22 cellular contexts compared by ENCODE assay signal in genomic region chr15:74895830-74896229, GRCh38. TPM values are rescaled to one million over a fixed set of nuclear protein-coding genes. Genes with fewer than 3 reads are reported as not detected.
DNase-seq lines count a peak whose midpoint lies in the region; ATAC-seq, FAIRE-seq and TF ChIP-seq lines count a peak whose summit lies in the region.
"Had no signal": no experiment of that assay in that cellular context is flagged by ENCODE, and none has a peak within 500 bp of the region (broad histone marks: within the 10 kb centered on the region; RNA-seq: fewer than 3 reads in every experiment).

No MANE protein-coding gene starts in this region.

- no TSS peak for BruUV-seq in HepG2 (replicated peaks; lab: Mats Ljungman, UMichigan)

- TF ChIP-seq POLR2A in HepG2 (IDR thresholded peaks at IDR 0.05; ENCODE audit: insufficient read depth in 1 of 2, low read depth in 2 of 2, low read length in 2 of 2) (peak in 1 of 2 experiments; percentile 25; a peak in 2 of 4 replicates), right lobe of liver (IDR thresholded peaks at IDR 0.05) (no peak), GM18505 (IDR thresholded peaks at IDR 0.05; ENCODE audit: borderline replicate concordance, extremely low read depth, insufficient read depth, insufficient read length) (no peak)

- DNase-seq in HepG2 (ENCODE audit: low spot score), result no peak
- DNase-seq in right lobe of liver, result no peak
- no peak for DNase-seq in T-cell
- DNase-seq in naive thymus-derived CD4-positive, alpha-beta T cell, result no peak
- no peak for DNase-seq in SIG-M5 treated with dmso at 0.1 percent for 504 hours (lab: John Stamatoyannopoulos, UW; ENCODE audit: unreplicated experiment)
- no peak for DNase-seq in NCI-H748 (lab: John Stamatoyannopoulos, UW; ENCODE audit: unreplicated experiment)
- DNase-seq: ACHN, C1 segment of cervical spinal cord, DMS153, GDM1, H7, Kasumi-1, MG63, NCI-H1048, NCI-H1436, NCI-H1930, NCI-H345, NCI-H524 treated with DMSO at 0.1 percent for 48 hours, PC-3, RPMI8226, SIG-M5 had no signal

- no peak overlapping the region for H2AFZ ChIP-seq in HepG2 (ENCODE audit: low read length)

- H3K4me3 ChIP-seq in HepG2 (replicated peaks in 1 of 3; ENCODE audit: insufficient read depth in 1 of 3, low read depth in 2 of 3, low read length in 3 of 3) (no peak overlapping the region), right lobe of liver (no peak overlapping the region)
- H3K4me3 ChIP-seq in naive thymus-derived CD4-positive, alpha-beta T cell (ENCODE audit: low read length), result no peak overlapping the region
- H3K4me3 ChIP-seq: MG63 had no signal

- FAIRE-seq in HepG2 (lab: Jason Lieb, UNC), result no peak

- H4K20me1 ChIP-seq in HepG2 (ENCODE audit: insufficient read depth, low read length), result no peaks in the 10 kb centered on the region; the same call in 1 of the 2 replicates

- TF ChIP-seq RAD21 in HepG2 (CRISPR knock-in tag; IDR thresholded peaks at IDR 0.05), result no peak

- peak overlapping the region; percentile 74 to 84 for H3K27ac Mint-ChIP-seq in T-cell
- H3K27ac Mint-ChIP-seq in naive thymus-derived CD4-positive, alpha-beta T cell, result peak overlapping the region in 7 of 9 donors; percentile 51 to 83 (median 70)

- H3K4me1 Mint-ChIP-seq in T-cell, result peaks cover 29 to 46% (median 37%) of the 10 kb centered on the region in 3 donors
- H3K4me1 Mint-ChIP-seq in naive thymus-derived CD4-positive, alpha-beta T cell, result peaks cover 19 to 49% (median 35%) of the 10 kb centered on the region in 7 donors

- H3K4me1 ChIP-seq in HepG2 (ENCODE audit: insufficient read depth, low read length) (peaks cover 12% of the 10 kb centered on the region), right lobe of liver (peaks cover 0 to 24% (median 6%) of the 10 kb centered on the region in 4 donors)
- H3K4me1 ChIP-seq in naive thymus-derived CD4-positive, alpha-beta T cell (ENCODE audit: control insufficient read depth in 2 of 2, insufficient read depth in 2 of 2, low read length in 2 of 2), result peaks cover 22 to 29% of the 10 kb centered on the region in 2 donors

- no peaks in the 10 kb centered on the region for H3K9me3 ChIP-seq in HepG2 (ENCODE audit: low read length)
- no peaks in the 10 kb centered on the region for H3K9me3 ChIP-seq in right lobe of liver
- H3K9me3 ChIP-seq in naive thymus-derived CD4-positive, alpha-beta T cell (ENCODE audit: control insufficient read depth in 2 of 3, low read length in 3 of 3), result no peaks in the 10 kb centered on the region
- H3K9me3 ChIP-seq: MG63 had no signal

- 94% methylated on average over 3 of the region's 6 CpGs for WGBS in HepG2 (ENCODE audit: low lambda C conversion rate)
- 96% methylated on average over 4 of the region's 6 CpGs for WGBS in right lobe of liver (ENCODE audit: insufficient coverage, low coverage, low lambda C conversion rate, missing lambda C conversion rate)

- H3K79me2 ChIP-seq in HepG2 (ENCODE audit: insufficient read depth, low read length), result peaks cover 2% of the 10 kb centered on the region

- POLR2A ChIA-PET in HepG2 (lab: Yijun Ruan, JAX), result interaction anchor here (0.9 kb wide), 1 partner anchor 11 kb away, joined by 3 read pairs; the partner anchor contains the start of gene FAM219B
- POLR2A ChIA-PET in T-cell (lab: Charles Lee), result interaction anchor here in 1 of 2 donors (0.5 to 0.6 kb wide), 2 partner anchors 10 to 558 kb away, joined by 3 read pairs; no protein-coding TSS in a partner anchor
- POLR2A ChIA-PET in naive thymus-derived CD4-positive, alpha-beta T cell (lab: Charles Lee), result interaction anchor here (0.8 to 3.2 kb wide), 5 partner anchors 11 to 123 kb away, joined by 3 to 24 read pairs (median 6); partner anchors contain the start of genes FAM219B and ULK3

- H3K27me3 ChIP-seq in HepG2 (ENCODE audit: control insufficient read depth in 1 of 2, insufficient read depth in 2 of 2, low read length in 2 of 2), result no peaks in the 10 kb centered on the region
- no peaks in the 10 kb centered on the region for H3K27me3 ChIP-seq in right lobe of liver
- no peaks in the 10 kb centered on the region for H3K27me3 ChIP-seq in naive thymus-derived CD4-positive, alpha-beta T cell (ENCODE audit: control insufficient read depth in 2 of 2, insufficient read depth in 2 of 2, low read length in 2 of 2)
- H3K27me3 ChIP-seq: MG63 had no signal

- no peaks in the 10 kb centered on the region for H3K9me3 Mint-ChIP-seq in T-cell
- peaks cover 0 to 2% (median 0%) of the 10 kb centered on the region in 11 donors for H3K9me3 Mint-ChIP-seq in naive thymus-derived CD4-positive, alpha-beta T cell

- H3K4me2 ChIP-seq in HepG2 (ENCODE audit: low read depth, low read length), result no peak overlapping the region

- in situ Hi-C loops in HepG2 (cut with HindIII; ENCODE audit: extremely low pct_ligation_motif_present, low pct_unique_long_range_greater_than_20kb), result no loop called here

- no peak for TF ChIP-seq EP300 in HepG2 (IDR thresholded peaks at IDR 0.05; ENCODE audit: low read depth in 2 of 2, low read length in 2 of 2)
- TF ChIP-seq EP300 in HepG2 (CRISPR knock-in tag; IDR thresholded peaks at IDR 0.05; ENCODE audit: borderline replicate concordance), result no peak

- peaks cover 21% of the 10 kb centered on the region for H3K36me3 Mint-ChIP-seq in T-cell
- peaks cover 6 to 29% (median 13%) of the 10 kb centered on the region in 5 donors for H3K36me3 Mint-ChIP-seq in naive thymus-derived CD4-positive, alpha-beta T cell

- intact Hi-C loops in HepG2 (cut with micrococcal nuclease; ENCODE audit: unreplicated experiment) (no loop called here), right lobe of liver (cut with DNase I) (no loop called here)
- intact Hi-C loops in naive thymus-derived CD4-positive, alpha-beta T cell (cut with micrococcal nuclease), result no loop called here

- no peak overlapping the region for H3K4me3 Mint-ChIP-seq in T-cell
- peak overlapping the region in 2 of 10 donors; percentile 6 to 29 for H3K4me3 Mint-ChIP-seq in naive thymus-derived CD4-positive, alpha-beta T cell

- peaks cover 21 to 38% of the 10 kb centered on the region in 2 experiments for H3K36me3 ChIP-seq in HepG2 (replicated peaks in 1 of 2; ENCODE audit: control insufficient read depth in 1 of 2, insufficient read depth in 2 of 2, low read length in 2 of 2)
- peaks cover 0 to 21% (median 0%) of the 10 kb centered on the region in 4 donors for H3K36me3 ChIP-seq in right lobe of liver
- peaks cover 0 to 56% (median 4%) of the 10 kb centered on the region in 3 experiments for H3K36me3 ChIP-seq in naive thymus-derived CD4-positive, alpha-beta T cell (ENCODE audit: control insufficient read depth in 2 of 3, insufficient read depth in 3 of 3, low read length in 3 of 3)

- CTCF ChIA-PET in HepG2 (lab: Yijun Ruan, JAX; ENCODE audit: low intra/inter-chr PET ratio, low total read pairs) (no interaction called here), T-cell (lab: Charles Lee) (no interaction called here)
- CTCF ChIA-PET in naive thymus-derived CD4-positive, alpha-beta T cell (lab: Charles Lee), result interaction anchor here (0.7 to 0.8 kb wide), 2 partner anchors 10 to 38 kb away, joined by 3 to 8 read pairs; no protein-coding TSS in a partner anchor

- no peak for ATAC-seq in HepG2
- no peak for ATAC-seq in right lobe of liver
- ATAC-seq in T-cell (replicated peaks in 1 of 4), result no peak
- no peak for ATAC-seq in naive thymus-derived CD4-positive, alpha-beta T cell
- no peak for ATAC-seq in GM18505 (IDR thresholded peaks at IDR 0.05; ENCODE audit: unreplicated experiment)
- ATAC-seq: PC-3 had no signal

- H3K27ac ChIP-seq in HepG2 (ENCODE audit: extremely low read length, insufficient read depth, low read length), result no peak overlapping the region
- H3K27ac ChIP-seq in right lobe of liver, result no peak overlapping the region
- peak overlapping the region; percentile 40 for H3K27ac ChIP-seq in naive thymus-derived CD4-positive, alpha-beta T cell (ENCODE audit: low read depth, low read length)

- H3K9ac ChIP-seq in HepG2 (ENCODE audit: insufficient read depth, low read depth, low read length), result no peak overlapping the region

- TF ChIP-seq CTCF in HepG2 (CRISPR knock-in tag; IDR thresholded peaks at IDR 0.05) (no peak), right lobe of liver (IDR thresholded peaks at IDR 0.05) (no peak)

- no peaks in the 10 kb centered on the region for H3K27me3 Mint-ChIP-seq in T-cell
- H3K27me3 Mint-ChIP-seq in naive thymus-derived CD4-positive, alpha-beta T cell, result no peaks in the 10 kb centered on the region

RNA-seq across cellular contexts. Expression of gene MPI, which starts 6.0 kb away (rescaled TPM):
- total RNA-seq in HepG2 (2016; rRNA removed; fragmentation: Illumina TruSeq; extraction: Trizol) (36.9 and 49.7 TPM in 2 replicates), right lobe of liver (10 to 100 TPM; 23.5 to 69.7 (median 40.8) TPM), T-cell (10 to 100 TPM; 36.5 to 74.1 (median 66.1) TPM)
- total RNA-seq in HepG2 (2016; cell fraction: cytosol; rRNA removed; fragmentation: Illumina TruSeq; extraction: Trizol; ENCODE audit: low read depth), result 14.9 and 19.2 TPM in 2 replicates
- 41.4 and 51.3 TPM in 2 replicates for total RNA-seq in HepG2 (2016; cell fraction: insoluble cytoplasmic fraction; rRNA removed; fragmentation: Illumina TruSeq; extraction: Trizol)
- total RNA-seq in HepG2 (2016; cell fraction: membrane; rRNA removed; fragmentation: Illumina TruSeq; extraction: Trizol), result 19.0 and 24.4 TPM in 2 replicates
- 19.5 and 27.2 TPM in 2 replicates for total RNA-seq in HepG2 (2016; cell fraction: nucleus; rRNA removed; fragmentation: Illumina TruSeq; extraction: Trizol)
- 63.5 and 66.7 TPM in 2 replicates for polyA plus RNA-seq in HepG2 (2011; rRNA removed)
- polyA plus RNA-seq in HepG2 (2011; cell fraction: cytosol; rRNA removed), result 68.2 and 75.7 TPM in 2 replicates
- polyA plus RNA-seq in HepG2 (2011; cell fraction: nucleus; rRNA removed), result 79.4 and 82.3 TPM in 2 replicates
- polyA plus RNA-seq in HepG2 (2012), result 35.5 and 45.4 TPM in 2 replicates
- polyA plus RNA-seq in HepG2 (2016; cell fraction: cytosol; fragmentation: Illumina TruSeq; extraction: Trizol; ENCODE audit: low read depth), result 11.8 and 13.8 TPM in 2 replicates
- polyA plus RNA-seq in HepG2 (2016; cell fraction: insoluble cytoplasmic fraction; fragmentation: Illumina TruSeq; extraction: Trizol; ENCODE audit: low read depth), result 52.7 and 54.7 TPM in 2 replicates
- 18.4 and 18.9 TPM in 2 replicates for polyA plus RNA-seq in HepG2 (2016; cell fraction: membrane; fragmentation: Illumina TruSeq; extraction: Trizol; ENCODE audit: low read depth)
- 25.9 and 30.1 TPM in 2 replicates for polyA plus RNA-seq in HepG2 (2016; cell fraction: nucleus; fragmentation: Illumina TruSeq; extraction: Trizol; ENCODE audit: insufficient read depth, low read depth)
- 129 and 146 TPM in 2 replicates for polyA minus RNA-seq in HepG2 (2011; rRNA and poly(A)+ RNA removed; ENCODE audit: low replicate concordance)
- polyA minus RNA-seq in HepG2 (2011; cell fraction: cytosol; rRNA and poly(A)+ RNA removed), result 28.5 and 36.3 TPM in 2 replicates
- 54.8 and 73.8 TPM in 2 replicates for polyA minus RNA-seq in HepG2 (2011; cell fraction: nucleus; rRNA and poly(A)+ RNA removed)
- total RNA-seq in naive thymus-derived CD4-positive, alpha-beta T cell, result 10 to 100 TPM; 34.0 to 97.8 (median 80.6) TPM
- polyA plus RNA-seq in naive thymus-derived CD4-positive, alpha-beta T cell, result 10 to 100 TPM; 92.5 to 98.3 TPM

RNA-seq across cellular contexts. Expression of gene FAM219B, which starts 10.8 kb away (rescaled TPM):
- total RNA-seq in HepG2 (2016; rRNA removed; fragmentation: Illumina TruSeq; extraction: Trizol) (18.0 and 36.6 TPM in 2 replicates), right lobe of liver (10 to 100 TPM; 11.1 to 14.7 (median 13.3) TPM), T-cell (100 to 1,000 TPM in 2 of 5 donors, 10 to 100 TPM in 3; 46.0 to 108 (median 96.6) TPM)
- total RNA-seq in HepG2 (2016; cell fraction: cytosol; rRNA removed; fragmentation: Illumina TruSeq; extraction: Trizol; ENCODE audit: low read depth), result 14.9 and 16.5 TPM in 2 replicates
- 26.3 and 28.5 TPM in 2 replicates for total RNA-seq in HepG2 (2016; cell fraction: insoluble cytoplasmic fraction; rRNA removed; fragmentation: Illumina TruSeq; extraction: Trizol)
- total RNA-seq in HepG2 (2016; cell fraction: membrane; rRNA removed; fragmentation: Illumina TruSeq; extraction: Trizol), result 34.0 and 34.5 TPM in 2 replicates
- total RNA-seq in HepG2 (2016; cell fraction: nucleus; rRNA removed; fragmentation: Illumina TruSeq; extraction: Trizol), result 36.5 and 50.4 TPM in 2 replicates
- polyA plus RNA-seq in HepG2 (2011; rRNA removed), result 50.2 and 52.3 TPM in 2 replicates
- polyA plus RNA-seq in HepG2 (2011; cell fraction: cytosol; rRNA removed), result 28.4 and 30.8 TPM in 2 replicates
- polyA plus RNA-seq in HepG2 (2011; cell fraction: nucleus; rRNA removed), result 176 and 185 TPM in 2 replicates
- 21.6 and 28.8 TPM in 2 replicates for polyA plus RNA-seq in HepG2 (2012)
- polyA plus RNA-seq in HepG2 (2016; cell fraction: cytosol; fragmentation: Illumina TruSeq; extraction: Trizol; ENCODE audit: low read depth), result 9.6 and 12.3 TPM in 2 replicates
- 16.8 and 18.6 TPM in 2 replicates for polyA plus RNA-seq in HepG2 (2016; cell fraction: insoluble cytoplasmic fraction; fragmentation: Illumina TruSeq; extraction: Trizol; ENCODE audit: low read depth)
- polyA plus RNA-seq in HepG2 (2016; cell fraction: membrane; fragmentation: Illumina TruSeq; extraction: Trizol; ENCODE audit: low read depth), result 21.3 and 21.8 TPM in 2 replicates
- 53.3 TPM in 2 replicates for polyA plus RNA-seq in HepG2 (2016; cell fraction: nucleus; fragmentation: Illumina TruSeq; extraction: Trizol; ENCODE audit: insufficient read depth, low read depth)
- polyA minus RNA-seq in HepG2 (2011; rRNA and poly(A)+ RNA removed; ENCODE audit: low replicate concordance), result 48.2 and 65.5 TPM in 2 replicates
- polyA minus RNA-seq in HepG2 (2011; cell fraction: cytosol; rRNA and poly(A)+ RNA removed), result 9.3 and 14.4 TPM in 2 replicates
- 30.9 and 39.9 TPM in 2 replicates for polyA minus RNA-seq in HepG2 (2011; cell fraction: nucleus; rRNA and poly(A)+ RNA removed)
- 100 to 1,000 TPM in 2 of 5 experiments, 10 to 100 TPM in 3; 40.5 to 111 (median 99.6) TPM for total RNA-seq in naive thymus-derived CD4-positive, alpha-beta T cell
- 10 to 100 TPM; 20.2 to 27.7 TPM for polyA plus RNA-seq in naive thymus-derived CD4-positive, alpha-beta T cell

RNA-seq across cellular contexts. Expression of gene SCAMP2, which starts 22.7 kb away (rescaled TPM):
- 23.6 and 34.8 TPM in 2 replicates for total RNA-seq in HepG2 (2016; rRNA removed; fragmentation: Illumina TruSeq; extraction: Trizol)
- 9.6 and 11.5 TPM in 2 replicates for total RNA-seq in HepG2 (2016; cell fraction: cytosol; rRNA removed; fragmentation: Illumina TruSeq; extraction: Trizol; ENCODE audit: low read depth)
- total RNA-seq in HepG2 (2016; cell fraction: insoluble cytoplasmic fraction; rRNA removed; fragmentation: Illumina TruSeq; extraction: Trizol), result 21.6 and 36.5 TPM in 2 replicates
- total RNA-seq in HepG2 (2016; cell fraction: membrane; rRNA removed; fragmentation: Illumina TruSeq; extraction: Trizol), result 19.1 and 19.4 TPM in 2 replicates
- total RNA-seq in HepG2 (2016; cell fraction: nucleus; rRNA removed; fragmentation: Illumina TruSeq; extraction: Trizol), result 34.8 and 43.1 TPM in 2 replicates
- polyA plus RNA-seq in HepG2 (2011; rRNA removed), result 121 and 137 TPM in 2 replicates
- polyA plus RNA-seq in HepG2 (2011; cell fraction: cytosol; rRNA removed), result 79.1 and 105 TPM in 2 replicates
- 60.5 and 61.0 TPM in 2 replicates for polyA plus RNA-seq in HepG2 (2011; cell fraction: nucleus; rRNA removed)
- 46.1 and 60.6 TPM in 2 replicates for polyA plus RNA-seq in HepG2 (2012)
- 13.9 and 15.3 TPM in 2 replicates for polyA plus RNA-seq in HepG2 (2016; cell fraction: cytosol; fragmentation: Illumina TruSeq; extraction: Trizol; ENCODE audit: low read depth)
- polyA plus RNA-seq in HepG2 (2016; cell fraction: insoluble cytoplasmic fraction; fragmentation: Illumina TruSeq; extraction: Trizol; ENCODE audit: low read depth), result 40.8 and 49.5 TPM in 2 replicates
- polyA plus RNA-seq in HepG2 (2016; cell fraction: membrane; fragmentation: Illumina TruSeq; extraction: Trizol; ENCODE audit: low read depth), result 19.7 and 19.9 TPM in 2 replicates
- 82.6 and 86.5 TPM in 2 replicates for polyA plus RNA-seq in HepG2 (2016; cell fraction: nucleus; fragmentation: Illumina TruSeq; extraction: Trizol; ENCODE audit: insufficient read depth, low read depth)
- polyA minus RNA-seq in HepG2 (2011; rRNA and poly(A)+ RNA removed; ENCODE audit: low replicate concordance), result 153 and 215 TPM in 2 replicates
- polyA minus RNA-seq in HepG2 (2011; cell fraction: cytosol; rRNA and poly(A)+ RNA removed), result 43.0 and 53.0 TPM in 2 replicates
- 19.7 and 32.7 TPM in 2 replicates for polyA minus RNA-seq in HepG2 (2011; cell fraction: nucleus; rRNA and poly(A)+ RNA removed)
- 10 to 100 TPM; 33.9 to 45.9 (median 41.7) TPM for total RNA-seq in right lobe of liver
- total RNA-seq in T-cell, result 100 to 1,000 TPM in 3 of 5 donors, 10 to 100 TPM in 2; 76.8 to 141 (median 134) TPM
- 100 to 1,000 TPM in 3 of 5 experiments, 10 to 100 TPM in 2; 78.9 to 130 (median 116) TPM for total RNA-seq in naive thymus-derived CD4-positive, alpha-beta T cell
- polyA plus RNA-seq in naive thymus-derived CD4-positive, alpha-beta T cell, result 100 to 1,000 TPM; 131 to 141 TPM

RNA-seq across cellular contexts. Expression of gene COX5A, which starts 42.0 kb away (rescaled TPM):
- total RNA-seq in HepG2 (2016; rRNA removed; fragmentation: Illumina TruSeq; extraction: Trizol) (217 and 218 TPM in 2 replicates), right lobe of liver (100 to 1,000 TPM; 130 to 169 (median 141) TPM), T-cell (10 to 100 TPM; 58.5 to 83.1 (median 76.7) TPM)
- total RNA-seq in HepG2 (2016; cell fraction: cytosol; rRNA removed; fragmentation: Illumina TruSeq; extraction: Trizol; ENCODE audit: low read depth), result 117 and 120 TPM in 2 replicates
- 207 and 224 TPM in 2 replicates for total RNA-seq in HepG2 (2016; cell fraction: insoluble cytoplasmic fraction; rRNA removed; fragmentation: Illumina TruSeq; extraction: Trizol)
- 128 and 130 TPM in 2 replicates for total RNA-seq in HepG2 (2016; cell fraction: membrane; rRNA removed; fragmentation: Illumina TruSeq; extraction: Trizol)
- 98.7 and 101 TPM in 2 replicates for total RNA-seq in HepG2 (2016; cell fraction: nucleus; rRNA removed; fragmentation: Illumina TruSeq; extraction: Trizol)
- polyA plus RNA-seq in HepG2 (2011; rRNA removed), result 132 and 158 TPM in 2 replicates
- 156 and 163 TPM in 2 replicates for polyA plus RNA-seq in HepG2 (2011; cell fraction: cytosol; rRNA removed)
- 70.3 and 75.2 TPM in 2 replicates for polyA plus RNA-seq in HepG2 (2011; cell fraction: nucleus; rRNA removed)
- polyA plus RNA-seq in HepG2 (2012), result 264 and 279 TPM in 2 replicates
- 273 and 293 TPM in 2 replicates for polyA plus RNA-seq in HepG2 (2016; cell fraction: cytosol; fragmentation: Illumina TruSeq; extraction: Trizol; ENCODE audit: low read depth)
- 379 and 384 TPM in 2 replicates for polyA plus RNA-seq in HepG2 (2016; cell fraction: insoluble cytoplasmic fraction; fragmentation: Illumina TruSeq; extraction: Trizol; ENCODE audit: low read depth)
- 251 and 264 TPM in 2 replicates for polyA plus RNA-seq in HepG2 (2016; cell fraction: membrane; fragmentation: Illumina TruSeq; extraction: Trizol; ENCODE audit: low read depth)
- 250 and 258 TPM in 2 replicates for polyA plus RNA-seq in HepG2 (2016; cell fraction: nucleus; fragmentation: Illumina TruSeq; extraction: Trizol; ENCODE audit: insufficient read depth, low read depth)
- 21.4 and 51.3 TPM in 2 replicates for polyA minus RNA-seq in HepG2 (2011; rRNA and poly(A)+ RNA removed; ENCODE audit: low replicate concordance)
- polyA minus RNA-seq in HepG2 (2011; cell fraction: cytosol; rRNA and poly(A)+ RNA removed), result 76.2 and 81.5 TPM in 2 replicates
- polyA minus RNA-seq in HepG2 (2011; cell fraction: nucleus; rRNA and poly(A)+ RNA removed), result 23.3 and 29.7 TPM in 2 replicates
- 100 to 1,000 TPM in 1 of 5 experiments, 10 to 100 TPM in 4; 44.4 to 210 (median 59.2) TPM for total RNA-seq in naive thymus-derived CD4-positive, alpha-beta T cell
- 100 to 1,000 TPM; 239 to 242 TPM for polyA plus RNA-seq in naive thymus-derived CD4-positive, alpha-beta T cell

RNA-seq across cellular contexts. Expression of gene ULK3, which starts 52.9 kb away (rescaled TPM):
- total RNA-seq in HepG2 (2016; rRNA removed; fragmentation: Illumina TruSeq; extraction: Trizol), result 8.2 and 15.2 TPM in 2 replicates
- 7.6 and 8.1 TPM in 2 replicates for total RNA-seq in HepG2 (2016; cell fraction: cytosol; rRNA removed; fragmentation: Illumina TruSeq; extraction: Trizol; ENCODE audit: low read depth)
- total RNA-seq in HepG2 (2016; cell fraction: insoluble cytoplasmic fraction; rRNA removed; fragmentation: Illumina TruSeq; extraction: Trizol), result 8.9 and 14.6 TPM in 2 replicates
- total RNA-seq in HepG2 (2016; cell fraction: membrane; rRNA removed; fragmentation: Illumina TruSeq; extraction: Trizol), result 17.8 and 17.9 TPM in 2 replicates
- 13.8 and 17.0 TPM in 2 replicates for total RNA-seq in HepG2 (2016; cell fraction: nucleus; rRNA removed; fragmentation: Illumina TruSeq; extraction: Trizol)
- 23.7 and 25.1 TPM in 2 replicates for polyA plus RNA-seq in HepG2 (2011; rRNA removed)
- 10.1 and 12.4 TPM in 2 replicates for polyA plus RNA-seq in HepG2 (2011; cell fraction: cytosol; rRNA removed)
- 149 and 163 TPM in 2 replicates for polyA plus RNA-seq in HepG2 (2011; cell fraction: nucleus; rRNA removed)
- polyA plus RNA-seq in HepG2 (2012), result 11.8 and 16.1 TPM in 2 replicates
- 9.7 and 10.4 TPM in 2 replicates for polyA plus RNA-seq in HepG2 (2016; cell fraction: cytosol; fragmentation: Illumina TruSeq; extraction: Trizol; ENCODE audit: low read depth)
- 7.6 and 10.2 TPM in 2 replicates for polyA plus RNA-seq in HepG2 (2016; cell fraction: insoluble cytoplasmic fraction; fragmentation: Illumina TruSeq; extraction: Trizol; ENCODE audit: low read depth)
- 15.2 and 26.1 TPM in 2 replicates for polyA plus RNA-seq in HepG2 (2016; cell fraction: membrane; fragmentation: Illumina TruSeq; extraction: Trizol; ENCODE audit: low read depth)
- polyA plus RNA-seq in HepG2 (2016; cell fraction: nucleus; fragmentation: Illumina TruSeq; extraction: Trizol; ENCODE audit: insufficient read depth, low read depth), result 43.8 and 44.9 TPM in 2 replicates
- 13.8 and 70.3 TPM in 2 replicates for polyA minus RNA-seq in HepG2 (2011; rRNA and poly(A)+ RNA removed; ENCODE audit: low replicate concordance)
- 4.8 and 5.1 TPM in 2 replicates for polyA minus RNA-seq in HepG2 (2011; cell fraction: cytosol; rRNA and poly(A)+ RNA removed)
- polyA minus RNA-seq in HepG2 (2011; cell fraction: nucleus; rRNA and poly(A)+ RNA removed), result 11.6 and 13.2 TPM in 2 replicates
- total RNA-seq in right lobe of liver, result 10 to 100 TPM; 19.7 to 25.1 (median 22.1) TPM
- total RNA-seq in T-cell, result 100 to 1,000 TPM in 3 of 5 donors, 10 to 100 TPM in 2; 53.4 to 112 (median 101) TPM
- total RNA-seq in naive thymus-derived CD4-positive, alpha-beta T cell, result 100 to 1,000 TPM in 1 of 5 experiments, 10 to 100 TPM in 4; 53.2 to 106 (median 59.2) TPM
- polyA plus RNA-seq in naive thymus-derived CD4-positive, alpha-beta T cell, result 10 to 100 TPM; 15.4 to 32.8 TPM
